1 cellular context compared by ENCODE assay signal in genomic region chr14:72049462-72049861, GRCh38.
TF ChIP-seq lines count a peak whose summit lies in the region.

No MANE protein-coding gene starts in this region.

TF ChIP-seq in HCT116, 20 proteins besides CTCF, POLR2A, EP300 and RAD21 (continued from another document):
- TF ChIP-seq REST (IDR thresholded peaks at IDR 0.05; ENCODE audit: low read depth) (no peak), POLR2AphosphoS5 (IDR thresholded peaks at IDR 0.05; ENCODE audit: low read depth, low read length) (no peak)
